In genomic region chr3:55775366-55775765, GRCh38 we compare ENCODE assay signal across 17 cellular contexts.
DNase-seq lines count a peak whose midpoint lies in the region; ATAC-seq and TF ChIP-seq lines count a peak whose summit lies in the region.
"Had no signal": no experiment of that assay in that cellular context is flagged by ENCODE, and none has a peak within 500 bp of the region (broad histone marks: within the 10 kb centered on the region; RNA-seq: fewer than 3 reads in every experiment).

No MANE protein-coding gene starts in this region.

- H3K9me3 Mint-ChIP-seq in nephron: no peaks in the 10 kb centered on the region
- H3K9me3 Mint-ChIP-seq in Calu3 (ENCODE audit: low read depth, unreplicated experiment): peaks cover 14% of the 10 kb centered on the region
- H3K9me3 Mint-ChIP-seq: CD8-positive, alpha-beta T cell had no signal

- peaks cover 3% of the 10 kb centered on the region; the same call in 1 of the 2 replicates for H3K4me1 ChIP-seq in HEK293 (ENCODE audit: control insufficient read depth, insufficient read depth, low read length)
- H3K4me1 ChIP-seq: BLaER1 treated with 17β-estradiol and CSF1 and Interleukin-3, amounts not matched to agents 10 nM and 100 nM; Caco-2 had no signal

- no peak for ATAC-seq in GM21528 (IDR thresholded peaks at IDR 0.05; ENCODE audit: low FRiP score, unreplicated experiment)
- ATAC-seq: CD8-positive, alpha-beta T cell had no signal

- no peaks in the 10 kb centered on the region for H3K9me3 ChIP-seq in HEK293 (ENCODE audit: control insufficient read depth, insufficient read depth, low read depth, low read length)
- H3K9me3 ChIP-seq: BLaER1 treated with 17β-estradiol and CSF1 and Interleukin-3, amounts not matched to agents 10 nM and 100 nM; Caco-2 had no signal

- H3K27ac Mint-ChIP-seq in nephron: peak overlapping the region in 2 of 3 experiments; percentile 51
- no peak overlapping the region for H3K27ac Mint-ChIP-seq in Calu3 (ENCODE audit: unreplicated experiment)
- H3K27ac Mint-ChIP-seq: B cell; CD4-positive, alpha-beta T cell; CD8-positive, alpha-beta T cell had no signal

- H3K36me3 ChIP-seq in HEK293 (ENCODE audit: control insufficient read depth in 2 of 2, insufficient read depth in 1 of 2, low read length in 2 of 2): no peaks in the 10 kb centered on the region
- H3K36me3 ChIP-seq: BLaER1 treated with 17β-estradiol and CSF1 and Interleukin-3, amounts not matched to agents 10 nM and 100 nM had no signal

- no peak for DNase-seq in cardiac septum (ENCODE audit: low spot score)
- no peak for DNase-seq in Calu3
- DNase-seq: 8988T; AML-193; Caco-2; CD4-positive, alpha-beta T cell; CD8-positive, alpha-beta T cell; DMS 273 treated with DMSO at 0.1 percent for 48 hours; DMS153; DMS79 treated with DMSO at 0.1 percent for 48 hours; GF-D8 had no signal

- POLR2A ChIA-PET in HEK293 (lab: Yijun Ruan, JAX): no interaction called here

- H3K36me3 Mint-ChIP-seq in nephron (ENCODE audit: low read depth) (no peaks in the 10 kb centered on the region), Calu3 (ENCODE audit: insufficient read depth, unreplicated experiment) (no peaks in the 10 kb centered on the region)
- H3K36me3 Mint-ChIP-seq: CD8-positive, alpha-beta T cell had no signal

- TF ChIP-seq CTCF in HEK293 (tag by site-specific recombination; IDR thresholded peaks at IDR 0.05) (no peak), nephron (IDR thresholded peaks at IDR 0.05; ENCODE audit: unreplicated experiment in 3 of 3) (no peak), Calu3 (IDR thresholded peaks at IDR 0.05; ENCODE audit: unreplicated experiment) (no peak)

- H3K4me3 Mint-ChIP-seq in nephron (no peak overlapping the region), Calu3 (ENCODE audit: low read depth, unreplicated experiment) (no peak overlapping the region)
- H3K4me3 Mint-ChIP-seq: B cell; CD4-positive, alpha-beta T cell; CD8-positive, alpha-beta T cell had no signal

- CTCF ChIA-PET in HEK293 (lab: Yijun Ruan, JAX) (no interaction called here), Calu3 (lab: Charles Lee) (no interaction called here)

- H3K4me3 ChIP-seq in HEK293 (ENCODE audit: low read depth, low read length): no peak overlapping the region
- H3K4me3 ChIP-seq: BLaER1 treated with 17β-estradiol and CSF1 and Interleukin-3, amounts not matched to agents 10 nM and 100 nM had no signal

- H3K4me1 Mint-ChIP-seq in nephron (no peaks in the 10 kb centered on the region), Calu3 (ENCODE audit: low read depth, unreplicated experiment) (no peaks in the 10 kb centered on the region)
- H3K4me1 Mint-ChIP-seq: B cell had no signal

- no peak overlapping the region for H3K27ac ChIP-seq in HEK293 (ENCODE audit: extremely low read depth, low read depth, low read length)
- H3K27ac ChIP-seq: BLaER1 treated with 17β-estradiol and CSF1 and Interleukin-3, amounts not matched to agents 10 nM and 100 nM; C4-2B had no signal

- intact Hi-C loops in cardiac septum (cut with DNase I) (no loop called here), Calu3 (cut with micrococcal nuclease; ENCODE audit: unreplicated experiment) (no loop called here)

- no TSS peak for BruUV-seq in Calu3 (replicated peaks; lab: Mats Ljungman, UMichigan)

- H3K27me3 Mint-ChIP-seq in nephron (ENCODE audit: low read depth) (no peaks in the 10 kb centered on the region), Calu3 (ENCODE audit: unreplicated experiment) (no peaks in the 10 kb centered on the region)
- H3K27me3 Mint-ChIP-seq: B cell; CD4-positive, alpha-beta T cell had no signal

TF ChIP-seq in HEK293, 187 proteins besides CTCF, POLR2A, EP300 and RAD21 (continues in another document):
- TF ChIP-seq HOXC10 (CRISPR knock-in tag; IDR thresholded peaks at IDR 0.05): no peak
- TF ChIP-seq ZXDB (tag by site-specific recombination; IDR thresholded peaks at IDR 0.05): peak; percentile 54
- TF ChIP-seq ZNF501 (tag by site-specific recombination; IDR thresholded peaks at IDR 0.05): peak; percentile 70; the same call in 1 of the 2 replicates
- TF ChIP-seq KLF1 (tag by site-specific recombination; IDR thresholded peaks at IDR 0.05): no peak
- peak; percentile 87 for TF ChIP-seq ZNF433 (tag by site-specific recombination; IDR thresholded peaks at IDR 0.05; ENCODE audit: low read depth)
- TF ChIP-seq KLF10 (tag by site-specific recombination; IDR thresholded peaks at IDR 0.05): no peak
- no peak for TF ChIP-seq REPIN1 (tag by site-specific recombination; IDR thresholded peaks at IDR 0.05; ENCODE audit: low read depth)
- TF ChIP-seq GLI2 (tag by site-specific recombination; IDR thresholded peaks at IDR 0.05; ENCODE audit: borderline replicate concordance, low read depth): peak; percentile 46; the same call in 1 of the 2 replicates
- TF ChIP-seq, protein P1, sequence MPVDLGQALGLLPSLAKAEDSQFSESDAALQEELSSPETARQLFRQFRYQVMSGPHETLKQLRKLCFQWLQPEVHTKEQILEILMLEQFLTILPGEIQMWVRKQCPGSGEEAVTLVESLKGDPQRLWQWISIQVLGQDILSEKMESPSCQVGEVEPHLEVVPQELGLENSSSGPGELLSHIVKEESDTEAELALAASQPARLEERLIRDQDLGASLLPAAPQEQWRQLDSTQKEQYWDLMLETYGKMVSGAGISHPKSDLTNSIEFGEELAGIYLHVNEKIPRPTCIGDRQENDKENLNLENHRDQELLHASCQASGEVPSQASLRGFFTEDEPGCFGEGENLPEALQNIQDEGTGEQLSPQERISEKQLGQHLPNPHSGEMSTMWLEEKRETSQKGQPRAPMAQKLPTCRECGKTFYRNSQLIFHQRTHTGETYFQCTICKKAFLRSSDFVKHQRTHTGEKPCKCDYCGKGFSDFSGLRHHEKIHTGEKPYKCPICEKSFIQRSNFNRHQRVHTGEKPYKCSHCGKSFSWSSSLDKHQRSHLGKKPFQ (tag by site-specific recombination; IDR thresholded peaks at IDR 0.05): peak; percentile 28; the same call in 1 of the 2 replicates
- TF ChIP-seq RBAK (tag by site-specific recombination; IDR thresholded peaks at IDR 0.05): peak; percentile 51; the same call in 1 of the 2 replicates
- TF ChIP-seq, protein P2, sequence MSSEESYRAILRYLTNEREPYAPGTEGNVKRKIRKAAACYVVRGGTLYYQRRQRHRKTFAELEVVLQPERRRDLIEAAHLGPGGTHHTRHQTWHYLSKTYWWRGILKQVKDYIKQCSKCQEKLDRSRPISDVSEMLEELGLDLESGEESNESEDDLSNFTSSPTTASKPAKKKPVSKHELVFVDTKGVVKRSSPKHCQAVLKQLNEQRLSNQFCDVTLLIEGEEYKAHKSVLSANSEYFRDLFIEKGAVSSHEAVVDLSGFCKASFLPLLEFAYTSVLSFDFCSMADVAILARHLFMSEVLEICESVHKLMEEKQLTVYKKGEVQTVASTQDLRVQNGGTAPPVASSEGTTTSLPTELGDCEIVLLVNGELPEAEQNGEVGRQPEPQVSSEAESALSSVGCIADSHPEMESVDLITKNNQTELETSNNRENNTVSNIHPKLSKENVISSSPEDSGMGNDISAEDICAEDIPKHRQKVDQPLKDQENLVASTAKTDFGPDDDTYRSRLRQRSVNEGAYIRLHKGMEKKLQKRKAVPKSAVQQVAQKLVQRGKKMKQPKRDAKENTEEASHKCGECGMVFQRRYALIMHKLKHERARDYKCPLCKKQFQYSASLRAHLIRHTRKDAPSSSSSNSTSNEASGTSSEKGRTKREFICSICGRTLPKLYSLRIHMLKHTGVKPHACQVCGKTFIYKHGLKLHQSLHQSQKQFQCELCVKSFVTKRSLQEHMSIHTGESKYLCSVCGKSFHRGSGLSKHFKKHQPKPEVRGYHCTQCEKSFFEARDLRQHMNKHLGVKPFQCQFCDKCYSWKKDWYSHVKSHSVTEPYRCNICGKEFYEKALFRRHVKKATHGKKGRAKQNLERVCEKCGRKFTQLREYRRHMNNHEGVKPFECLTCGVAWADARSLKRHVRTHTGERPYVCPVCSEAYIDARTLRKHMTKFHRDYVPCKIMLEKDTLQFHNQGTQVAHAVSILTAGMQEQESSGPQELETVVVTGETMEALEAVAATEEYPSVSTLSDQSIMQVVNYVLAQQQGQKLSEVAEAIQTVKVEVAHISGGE (tag by site-specific recombination; conservative IDR thresholded peaks at IDR 0.05; ENCODE audit: low read depth): peak; percentile 80
- TF ChIP-seq, protein P3, sequence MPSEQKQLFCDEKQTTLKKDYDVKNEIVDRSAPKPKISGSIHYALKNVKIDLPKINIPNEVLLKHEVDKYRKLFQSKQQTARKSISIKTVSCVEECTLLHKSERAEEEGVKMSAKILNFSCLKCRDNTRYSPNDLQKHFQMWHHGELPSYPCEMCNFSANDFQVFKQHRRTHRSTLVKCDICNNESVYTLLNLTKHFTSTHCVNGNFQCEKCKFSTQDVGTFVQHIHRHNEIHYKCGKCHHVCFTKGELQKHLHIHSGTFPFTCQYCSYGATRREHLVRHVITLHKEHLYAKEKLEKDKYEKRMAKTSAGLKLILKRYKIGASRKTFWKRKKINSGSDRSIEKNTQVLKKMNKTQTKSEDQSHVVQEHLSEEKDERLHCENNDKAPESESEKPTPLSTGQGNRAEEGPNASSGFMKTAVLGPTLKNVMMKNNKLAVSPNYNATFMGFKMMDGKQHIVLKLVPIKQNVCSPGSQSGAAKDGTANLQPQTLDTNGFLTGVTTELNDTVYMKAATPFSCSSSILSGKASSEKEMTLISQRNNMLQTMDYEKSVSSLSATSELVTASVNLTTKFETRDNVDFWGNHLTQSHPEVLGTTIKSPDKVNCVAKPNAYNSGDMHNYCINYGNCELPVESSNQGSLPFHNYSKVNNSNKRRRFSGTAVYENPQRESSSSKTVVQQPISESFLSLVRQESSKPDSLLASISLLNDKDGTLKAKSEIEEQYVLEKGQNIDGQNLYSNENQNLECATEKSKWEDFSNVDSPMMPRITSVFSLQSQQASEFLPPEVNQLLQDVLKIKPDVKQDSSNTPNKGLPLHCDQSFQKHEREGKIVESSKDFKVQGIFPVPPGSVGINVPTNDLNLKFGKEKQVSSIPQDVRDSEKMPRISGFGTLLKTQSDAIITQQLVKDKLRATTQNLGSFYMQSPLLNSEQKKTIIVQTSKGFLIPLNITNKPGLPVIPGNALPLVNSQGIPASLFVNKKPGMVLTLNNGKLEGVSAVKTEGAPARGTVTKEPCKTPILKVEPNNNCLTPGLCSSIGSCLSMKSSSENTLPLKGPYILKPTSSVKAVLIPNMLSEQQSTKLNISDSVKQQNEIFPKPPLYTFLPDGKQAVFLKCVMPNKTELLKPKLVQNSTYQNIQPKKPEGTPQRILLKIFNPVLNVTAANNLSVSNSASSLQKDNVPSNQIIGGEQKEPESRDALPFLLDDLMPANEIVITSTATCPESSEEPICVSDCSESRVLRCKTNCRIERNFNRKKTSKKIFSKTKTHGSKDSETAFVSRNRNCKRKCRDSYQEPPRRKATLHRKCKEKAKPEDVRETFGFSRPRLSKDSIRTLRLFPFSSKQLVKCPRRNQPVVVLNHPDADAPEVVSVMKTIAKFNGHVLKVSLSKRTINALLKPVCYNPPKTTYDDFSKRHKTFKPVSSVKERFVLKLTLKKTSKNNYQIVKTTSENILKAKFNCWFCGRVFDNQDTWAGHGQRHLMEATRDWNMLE (tag by site-specific recombination; conservative IDR thresholded peaks at IDR 0.05; ENCODE audit: low read depth): peak; percentile 90
- peak; percentile 73; the same call in 1 of the 2 replicates for TF ChIP-seq ZNF558 (tag by site-specific recombination; IDR thresholded peaks at IDR 0.05)
